In the genomic region with DNA sequence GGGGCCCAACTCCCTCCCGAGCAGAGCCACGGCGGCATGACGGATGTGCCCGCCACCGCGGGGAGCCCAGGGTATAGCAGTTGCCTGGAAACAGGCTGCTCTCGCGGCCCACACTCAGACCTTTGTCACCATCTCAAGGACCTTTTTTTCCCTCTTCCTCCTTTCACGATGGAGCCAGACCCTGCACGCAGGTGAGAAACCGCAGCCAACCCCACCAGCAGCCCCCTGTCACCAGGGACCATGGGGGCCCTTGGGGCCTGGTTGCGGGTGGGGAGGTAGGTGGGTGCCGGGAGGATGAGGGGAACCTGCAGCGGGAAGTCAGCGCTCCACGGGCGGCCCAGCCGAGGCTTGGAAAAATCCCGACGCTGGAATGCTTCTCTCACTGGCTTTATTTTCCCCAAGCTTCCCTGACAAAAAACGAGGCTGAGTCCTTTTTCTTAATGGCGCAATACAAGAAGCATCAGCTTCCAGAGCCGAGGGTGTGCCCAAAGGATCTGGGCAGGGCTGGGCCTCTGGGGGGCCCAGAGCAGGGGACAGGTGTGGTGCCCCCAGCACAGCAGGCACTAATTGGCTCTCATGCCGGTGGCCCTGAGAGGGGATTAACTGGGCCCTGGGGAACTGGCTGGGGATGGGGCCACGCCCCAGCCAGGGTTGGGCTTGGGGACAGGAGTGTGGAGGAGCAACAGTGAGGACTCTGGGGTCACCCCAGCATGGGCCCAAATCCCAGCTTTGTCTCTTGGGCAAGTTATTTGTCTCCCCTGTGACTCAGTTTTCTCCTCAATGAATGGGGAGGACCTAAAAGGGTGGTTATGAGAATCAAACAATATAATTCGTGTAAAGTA, we compare ENCODE assay signal across 1 cellular context.
TF ChIP-seq lines count a peak whose summit lies in the region.

No MANE protein-coding gene starts in this region.

TF ChIP-seq in WTC11, 78 proteins besides CTCF, POLR2A, EP300 and RAD21:
- TF ChIP-seq, protein P1, sequence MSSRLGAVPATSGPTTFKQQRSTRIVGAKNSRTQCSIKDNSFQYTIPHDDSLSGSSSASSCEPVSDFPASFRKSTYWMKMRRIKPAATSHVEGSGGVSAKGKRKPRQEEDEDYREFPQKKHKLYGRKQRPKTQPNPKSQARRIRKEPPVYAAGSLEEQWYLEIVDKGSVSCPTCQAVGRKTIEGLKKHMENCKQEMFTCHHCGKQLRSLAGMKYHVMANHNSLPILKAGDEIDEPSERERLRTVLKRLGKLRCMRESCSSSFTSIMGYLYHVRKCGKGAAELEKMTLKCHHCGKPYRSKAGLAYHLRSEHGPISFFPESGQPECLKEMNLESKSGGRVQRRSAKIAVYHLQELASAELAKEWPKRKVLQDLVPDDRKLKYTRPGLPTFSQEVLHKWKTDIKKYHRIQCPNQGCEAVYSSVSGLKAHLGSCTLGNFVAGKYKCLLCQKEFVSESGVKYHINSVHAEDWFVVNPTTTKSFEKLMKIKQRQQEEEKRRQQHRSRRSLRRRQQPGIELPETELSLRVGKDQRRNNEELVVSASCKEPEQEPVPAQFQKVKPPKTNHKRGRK (CRISPR knock-in tag; IDR thresholded peaks at IDR 0.05; ENCODE audit: borderline replicate concordance): no peak
- TF ChIP-seq ZNF423 (CRISPR knock-in tag; IDR thresholded peaks at IDR 0.05): peak; percentile 28; the same call in 1 of the 2 replicates
